8 cellular contexts compared by ENCODE assay signal in the genomic region with DNA sequence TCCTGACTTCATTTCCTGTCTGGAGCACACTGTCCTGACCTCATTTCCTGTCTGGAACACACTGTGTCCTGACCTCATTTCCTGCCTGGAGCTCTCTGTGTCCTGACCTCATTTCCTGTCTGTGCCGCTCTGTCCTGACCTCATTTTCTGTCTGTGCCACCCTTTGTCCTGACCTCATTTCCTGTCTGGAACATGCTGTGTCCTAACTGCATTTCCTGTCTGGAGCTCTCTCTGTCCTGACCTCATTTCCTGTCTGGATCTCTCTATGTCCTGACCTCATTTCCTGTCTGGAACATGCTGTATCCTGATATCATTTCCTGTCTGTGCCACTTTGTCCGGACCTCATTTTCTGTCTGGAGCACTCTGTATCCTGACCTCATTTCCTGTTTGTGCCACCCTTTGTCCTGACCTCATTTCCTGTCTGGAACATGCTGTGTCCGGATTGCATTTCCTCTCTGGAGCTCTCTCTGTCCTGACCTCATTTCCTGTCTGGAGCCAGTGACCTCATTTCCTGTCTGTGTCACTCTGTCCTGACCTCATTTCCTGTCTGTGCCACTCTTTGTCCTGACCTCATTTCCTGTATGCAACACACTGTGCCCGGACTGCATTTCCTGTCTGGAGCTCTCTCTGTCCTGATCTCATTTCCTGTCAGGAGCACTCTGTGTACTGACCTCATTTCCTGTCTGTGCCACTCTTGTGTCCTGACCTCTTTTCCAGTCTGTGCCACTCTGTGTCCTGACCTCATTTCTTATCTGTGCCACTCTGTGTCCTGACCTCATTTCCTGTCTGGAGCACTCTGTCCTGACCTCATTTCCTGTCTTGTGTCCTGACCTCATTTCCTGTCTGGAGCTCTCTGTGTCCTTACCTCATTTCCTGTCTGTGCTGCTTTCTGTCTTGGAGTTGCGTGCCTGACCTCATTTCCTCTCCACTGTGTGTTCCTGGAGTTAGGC. TPM values are rescaled to one million over a fixed set of nuclear protein-coding genes. Genes with fewer than 3 reads are reported as not detected.
A peak's percentile ranks its signal among the peaks of the same experiment; 100 is the strongest.
DNase-seq lines count a peak whose midpoint lies in the region; ATAC-seq and TF ChIP-seq lines count a peak whose summit lies in the region.

No MANE protein-coding gene starts in this region.

- peaks cover 40% of the 10 kb centered on the region for H3K36me3 ChIP-seq in MG63
- no peaks in the 10 kb centered on the region for H3K36me3 ChIP-seq in thyroid gland

- peaks cover 8% of the 10 kb centered on the region for H3K9me3 ChIP-seq in MG63
- no peaks in the 10 kb centered on the region for H3K9me3 ChIP-seq in thyroid gland

- TF ChIP-seq POLR2A in thyroid gland (IDR thresholded peaks at IDR 0.05): no peak

- WGBS in thyroid gland, 2 donors: 52 to 73% methylated on average over 5 of the region's 5 CpGs

- no peaks in the 10 kb centered on the region for H3K27me3 Mint-ChIP-seq in naive B cell

- no peak overlapping the region for H3K4me3 Mint-ChIP-seq in naive B cell

- peak; percentile 61 for DNase-seq in MG63
- peak; percentile 58 for DNase-seq in activated CD4-positive, CD25-positive, alpha-beta regulatory T cell treated with anti-CD3 and anti-CD28 coated beads, Interleukin-2, amount 50 U/mL, for 72 hours
- peak; percentile 87 for DNase-seq in naive B cell
- DNase-seq in thyroid gland: no peak

- peaks cover 0 to 3% (median 0%) of the 10 kb centered on the region in 7 donors for H3K9me3 Mint-ChIP-seq in naive B cell

- peaks cover 55 to 67% of the 10 kb centered on the region in 2 donors for H3K4me1 ChIP-seq in thyroid gland

- intact Hi-C loops in thyroid gland (cut with DNase I): no loop called here

- no peak overlapping the region for H3K27ac Mint-ChIP-seq in naive B cell

- H3K4me3 ChIP-seq in MG63: no peak overlapping the region
- no peak overlapping the region for H3K4me3 ChIP-seq in thyroid gland (replicated peaks in 1 of 3)

- peak; percentile 56 for ATAC-seq in GM19351 (IDR thresholded peaks at IDR 0.05; ENCODE audit: unreplicated experiment)
- peak; percentile 64 to 69 for ATAC-seq in naive B cell (ENCODE audit: low read depth in 2 of 2)
- ATAC-seq in HG03025 (IDR thresholded peaks at IDR 0.05; ENCODE audit: low FRiP score, unreplicated experiment): no peak

- H3K4me1 Mint-ChIP-seq in naive B cell: peaks cover 34 to 57% (median 55%) of the 10 kb centered on the region in 3 donors

- H3K27me3 ChIP-seq in MG63 (no peaks in the 10 kb centered on the region), thyroid gland (no peaks in the 10 kb centered on the region)

- H3K36me3 Mint-ChIP-seq in naive B cell: no peaks in the 10 kb centered on the region

- H3K27ac ChIP-seq in 22Rv1: 0 out of 2 replicates have a peak overlapping the region, but pooled peaks have one; percentile 10
- peak overlapping the region; percentile 43 for H3K27ac ChIP-seq in cingulate gyrus (ENCODE audit: low read depth, low read length)
- peak overlapping the region; percentile 48 to 69 (median 66) for H3K27ac ChIP-seq in thyroid gland

- TF ChIP-seq CTCF in 22Rv1 (IDR thresholded peaks at IDR 0.05) (no peak), thyroid gland (IDR thresholded peaks at IDR 0.05) (no peak)

RNA-seq across cellular contexts. Expression of gene SKI, which starts 27.6 kb away (rescaled TPM):
- 7.7 and 9.2 TPM in 2 replicates for total RNA-seq in MG63 (2014; rRNA removed; shearing (Covaris generic); ENCODE audit: low replicate concordance)
- polyA plus RNA-seq in naive B cell (ENCODE audit: low read depth in 6 of 6): 1 to 10 TPM in 1 of 6 donors, under 1 TPM in 4, not detected in 1; 0.26 to 1.3 (median 0.52) TPM
- 10 to 100 TPM; 31.4 to 59.6 (median 39.9) TPM for total RNA-seq in thyroid gland

Comparison
In these comparisons a context has a peak if more than half of its experiments do, and no peak if none do; other contexts are left out.
1. H3K27ac ChIP-seq: peak in every context shown above with its lines; median percentile 66 in thyroid gland; 43 in cingulate gyrus; 10 in 22Rv1.
2. DNase-seq: peak in MG63 (single experiment), activated CD4-positive, CD25-positive, alpha-beta regulatory T cell treated with anti-CD3 and anti-CD28 coated beads, Interleukin-2, amount 50 U/mL, for 72 hours (single experiment) and naive B cell (single experiment); none in thyroid gland (0 of 2).